In the genomic region with DNA sequence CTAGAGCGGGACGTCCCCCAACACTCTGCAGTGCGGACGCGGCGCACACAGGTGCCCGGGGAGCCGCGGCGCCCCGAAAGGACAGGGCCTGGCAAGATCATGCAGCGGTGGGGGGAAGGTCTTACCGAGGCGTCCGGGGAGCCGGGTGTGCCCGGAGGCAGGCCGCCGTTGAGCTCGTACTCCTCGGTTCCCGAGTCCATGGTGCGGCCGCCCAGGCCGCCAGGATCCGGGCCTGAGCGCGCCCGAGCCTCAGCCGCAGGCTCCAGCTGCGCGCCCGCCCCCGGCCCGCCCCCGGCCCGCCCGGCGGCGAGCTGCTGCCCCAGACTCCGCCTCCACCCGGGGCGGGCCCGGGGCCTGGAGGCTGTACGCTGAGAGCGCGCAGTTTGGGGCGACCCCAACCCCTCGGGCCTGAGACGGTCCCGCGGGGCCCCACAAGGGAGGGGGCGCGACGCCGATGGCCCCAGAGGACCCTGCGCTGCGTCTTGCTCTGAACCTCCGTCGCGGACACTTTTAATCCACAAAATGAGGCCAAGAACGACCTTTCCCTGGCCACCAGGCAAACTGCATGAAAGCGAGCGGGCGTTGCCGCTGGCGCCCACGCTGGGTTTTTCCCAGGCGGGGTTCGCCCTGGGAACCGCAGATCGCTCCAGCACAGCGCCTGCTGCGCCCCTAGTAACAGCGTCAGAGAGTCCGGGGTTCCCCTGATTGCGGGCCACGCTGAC, we compare ENCODE assay signal across 7 cellular contexts. TPM values are rescaled to one million over a fixed set of nuclear protein-coding genes. Genes with fewer than 3 reads are reported as not detected.
A peak's percentile ranks its signal among the peaks of the same experiment; 100 is the strongest.
DNase-seq lines count a peak whose midpoint lies in the region; ATAC-seq, FAIRE-seq and TF ChIP-seq lines count a peak whose summit lies in the region.

A gene with protein sequence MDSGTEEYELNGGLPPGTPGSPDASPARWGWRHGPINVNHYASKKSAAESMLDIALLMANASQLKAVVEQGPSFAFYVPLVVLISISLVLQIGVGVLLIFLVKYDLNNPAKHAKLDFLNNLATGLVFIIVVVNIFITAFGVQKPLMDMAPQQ (minus strand): TSS at position 234 of the 722 bp plus-strand sequence. CDS start 34 bp downstream, at position 200.

- peak within 1 kb of the TSS; percentile 88 for H3K9ac ChIP-seq in mammary epithelial cell (ENCODE audit: insufficient read depth, low read length)
- peak within 1 kb of the TSS; percentile 82 for H3K9ac ChIP-seq in keratinocyte (ENCODE audit: control insufficient read depth, extremely low read depth, insufficient read depth, low read length)

- BruUV-seq in mammary epithelial cell (replicated peaks; lab: Mats Ljungman, UMichigan), result no TSS peak

- ATAC-seq in GM21786 (IDR thresholded peaks at IDR 0.05; ENCODE audit: unreplicated experiment), result peak; percentile 74

- H3K4me1 ChIP-seq in mammary epithelial cell (ENCODE audit: insufficient read depth, low read length), result peaks cover 34% of the 10 kb centered on the region
- H3K4me1 ChIP-seq in keratinocyte (ENCODE audit: control insufficient read depth, extremely low read depth, insufficient read depth, low read length), result peaks cover 23% of the 10 kb centered on the region

- in situ Hi-C loops in mammary epithelial cell (cut with MboI; ENCODE audit: low sequenced_read_pairs in 2 of 2), result no loop called here

- under 1% methylated on average over 26 of the region's 78 CpGs for WGBS in mammary epithelial cell (ENCODE audit: low coverage, missing lambda C conversion rate)

- intact Hi-C loops in mammary epithelial cell (cut with micrococcal nuclease), result loop anchor here (5.0 kb wide), 1 partner anchor 37 kb away; a partner anchor contains a TSS

- CTCF ChIA-PET in mammary epithelial cell (lab: Charles Lee; ENCODE audit: low non-redundant PET), result interaction anchor here (0.7 to 1.0 kb wide), 2 partner anchors 8 to 19 kb away, joined by 3 to 4 read pairs; no protein-coding TSS in a partner anchor

- dilution Hi-C loops in mammary epithelial cell (cut with HindIII; ENCODE audit: low sequenced_read_pairs), result no loop called here
- dilution Hi-C loops in keratinocyte (cut with MboI; ENCODE audit: extremely low pct_ligation_motif_present, low sequenced_read_pairs), result no loop called here

- H3K4me3 ChIP-seq in WI38 (ENCODE audit: low read depth, low read length) (peak within 1 kb of the TSS; percentile 71), mammary epithelial cell (replicated peaks in 1 of 3; ENCODE audit: insufficient read depth in 1 of 3, low read depth in 2 of 3, low read length in 3 of 3) (peak within 1 kb of the TSS; percentile 85 to 87 (median 86)), keratinocyte (ENCODE audit: control insufficient read depth in 2 of 3, extremely low read depth in 1 of 3, insufficient read depth in 2 of 3, low read depth in 1 of 3, low read length in 3 of 3) (peak within 1 kb of the TSS; percentile 46 to 74 (median 64))

- no peak for FAIRE-seq in keratinocyte (lab: Jason Lieb, UNC)

- H2AFZ ChIP-seq in mammary epithelial cell (ENCODE audit: low read depth, low read length) (peak within 1 kb of the TSS; percentile 89), keratinocyte (ENCODE audit: control insufficient read depth, low read length) (peak within 1 kb of the TSS; percentile 87)

- H3K9me3 ChIP-seq in mammary epithelial cell (replicated peaks; ENCODE audit: insufficient read depth, low read length) (no peaks in the 10 kb centered on the region), keratinocyte (ENCODE audit: control insufficient read depth, low read depth, low read length) (no peaks in the 10 kb centered on the region)

- H3K27me3 ChIP-seq in mammary epithelial cell (ENCODE audit: insufficient read depth, low read length), result no peaks in the 10 kb centered on the region
- H3K27me3 ChIP-seq in keratinocyte (ENCODE audit: control insufficient read depth, extremely low read depth, insufficient read depth, low read length), result peaks cover 16% of the 10 kb centered on the region

- TF ChIP-seq POLR2A in GM10847 (IDR thresholded peaks at IDR 0.05; ENCODE audit: extremely low read depth, insufficient read length), result peak; percentile 55

- H3K9me1 ChIP-seq in keratinocyte (ENCODE audit: control insufficient read depth, extremely low read depth, insufficient read depth, low read length), result no peaks in the 10 kb centered on the region

- H3K27ac ChIP-seq in mammary epithelial cell (ENCODE audit: insufficient read depth, low read depth, low read length), result peak within 1 kb of the TSS; percentile 85
- peak within 1 kb of the TSS; percentile 54 for H3K27ac ChIP-seq in keratinocyte (ENCODE audit: control insufficient read depth, insufficient read depth, low read length)

- H3K4me2 ChIP-seq in mammary epithelial cell (ENCODE audit: insufficient read depth, low read depth, low read length), result peak within 1 kb of the TSS; percentile 91
- peak within 1 kb of the TSS; percentile 90 for H3K4me2 ChIP-seq in keratinocyte (ENCODE audit: control insufficient read depth, extremely low read depth, insufficient read depth, low read depth, low read length)

- H4K20me1 ChIP-seq in mammary epithelial cell (ENCODE audit: insufficient read depth, low read length) (no peaks in the 10 kb centered on the region), keratinocyte (ENCODE audit: control insufficient read depth, extremely low read depth, insufficient read depth, low read length) (no peaks in the 10 kb centered on the region)

- H3K36me3 ChIP-seq in mammary epithelial cell (ENCODE audit: insufficient read depth, low read length) (no peaks in the 10 kb centered on the region), keratinocyte (ENCODE audit: control insufficient read depth in 2 of 2, extremely low read depth in 1 of 2, insufficient read depth in 2 of 2, low read length in 2 of 2) (no peaks in the 10 kb centered on the region)

- H3K79me2 ChIP-seq in mammary epithelial cell (ENCODE audit: insufficient read depth, low read length) (peaks cover 43% of the 10 kb centered on the region), keratinocyte (ENCODE audit: control insufficient read depth, insufficient read depth, low read length) (no peaks in the 10 kb centered on the region)

- DNase-seq in LHCN-M2 (ENCODE audit: low read depth) (peak; percentile 42), mammary epithelial cell (peak; percentile 95), keratinocyte (ENCODE audit: low read depth, low spot score) (no peak)
- DNase-seq in stimulated activated CD4-positive, alpha-beta T cell treated with anti-CD3 and anti-CD28 coated beads, Interleukin-15, amount 100 ng/mL, for 24 hours, result peak; percentile 91

- TF ChIP-seq CTCF in WI38 (IDR thresholded peaks at IDR 0.05; ENCODE audit: low read depth, low read length) (no peak), mammary epithelial cell (conservative IDR thresholded peaks at IDR 0.05 in 1 of 2, IDR thresholded peaks at IDR 0.05 in 1 of 2; ENCODE audit: extremely low read depth in 1 of 2, insufficient read depth in 1 of 2, low read depth in 1 of 2, low read length in 2 of 2) (no peak), keratinocyte (optimal IDR thresholded peaks at IDR 0.05 in 1 of 3, IDR thresholded peaks at IDR 0.05 in 1 of 3, conservative IDR thresholded peaks at IDR 0.05 in 1 of 3; ENCODE audit: extremely low read depth in 1 of 3, insufficient read depth in 2 of 3, low read length in 3 of 3) (no peak)

RNA-seq across cellular contexts. Expression of the gene that starts here (rescaled TPM):
- total RNA-seq in LHCN-M2 (2014; rRNA removed) (18.5 TPM in 2 replicates), mammary epithelial cell (10 to 100 TPM; 50.2 to 92.2 TPM)
- polyA plus RNA-seq in LHCN-M2 (2012), result 14.2 TPM
- polyA plus RNA-seq in mammary epithelial cell (48.5 TPM), keratinocyte (7.4 to 16.5 TPM (median 7.7 TPM) in 3 replicates)
- polyA minus RNA-seq in mammary epithelial cell (69.2 TPM), keratinocyte (6.7 to 25.6 TPM (median 13.6 TPM) in 3 replicates)
- polyA plus RNA-seq in keratinocyte (2011; ENCODE audit: low read depth), result 4.7 TPM
- polyA plus RNA-seq in keratinocyte (2011; cell fraction: cytosol; rRNA removed), result 13.2 and 23.7 TPM in 2 replicates
- 6.6 and 10.2 TPM in 2 replicates for polyA plus RNA-seq in keratinocyte (2011; cell fraction: nucleus; rRNA removed)
- polyA plus RNA-seq in keratinocyte (2012; ENCODE audit: low replicate concordance), result 15.1 and 22.9 TPM in 2 replicates
- 17.1 TPM for polyA minus RNA-seq in keratinocyte (2011; cell fraction: cytosol; rRNA and poly(A)+ RNA removed)
- polyA minus RNA-seq in keratinocyte (2011; cell fraction: nucleus; rRNA and poly(A)+ RNA removed), result 3.6 and 5.2 TPM in 2 replicates
